ENCODE assay signal across 1 cellular context in genomic region chr16:30853758-30854157, GRCh38.
TF ChIP-seq lines count a peak whose summit lies in the region.

No MANE protein-coding gene starts in this region.

TF ChIP-seq in HEK293, 187 proteins besides CTCF, POLR2A, EP300 and RAD21 (continued from another document):
- TF ChIP-seq ZNF138 (tag by site-specific recombination; IDR thresholded peaks at IDR 0.05; ENCODE audit: borderline replicate concordance) = no peak
- TF ChIP-seq ZNF660 (tag by site-specific recombination; IDR thresholded peaks at IDR 0.05) = no peak; the same call in 1 of the 2 replicates
- TF ChIP-seq ZNF629 (tag by site-specific recombination; IDR thresholded peaks at IDR 0.05) = peak; percentile 90
